Comparison of ENCODE assay signal across 10 cellular contexts in genomic region chr9:109639666-109640231, GRCh38.
DNase-seq lines count a peak whose midpoint lies in the region; ATAC-seq and TF ChIP-seq lines count a peak whose summit lies in the region.
"Had no signal": no experiment of that assay in that cellular context is flagged by ENCODE, and none has a peak within 500 bp of the region (broad histone marks: within the 10 kb centered on the region; RNA-seq: fewer than 3 reads in every experiment).

No MANE protein-coding gene starts in this region.

- H3K36me3 ChIP-seq in ES-I3 (ENCODE audit: insufficient read depth, low read length) (no peaks in the 10 kb centered on the region), NT2/D1 (ENCODE audit: insufficient read depth, insufficient read length, low read length) (no peaks in the 10 kb centered on the region), parathyroid adenoma (ENCODE audit: control insufficient read depth, insufficient read depth, low read length) (no peaks in the 10 kb centered on the region), ovary (no peaks in the 10 kb centered on the region)

- TF ChIP-seq POLR2A in ovary (IDR thresholded peaks at IDR 0.05): no peak

- H3K79me2 ChIP-seq in parathyroid adenoma: no peaks in the 10 kb centered on the region

- H3K4me3 ChIP-seq in NT2/D1 (ENCODE audit: insufficient read length, low read depth) (peak overlapping the region; percentile 49), fibroblast of the aortic adventitia (ENCODE audit: low read depth, low read length) (peak overlapping the region; percentile 50), parathyroid adenoma (ENCODE audit: low read depth, low read length) (no peak overlapping the region), ovary (no peak overlapping the region)

- TF ChIP-seq CTCF in fibroblast of the aortic adventitia (IDR thresholded peaks at IDR 0.05; ENCODE audit: insufficient read depth, low read length): no peak
- TF ChIP-seq CTCF in parathyroid adenoma (IDR thresholded peaks at IDR 0.05): no peak
- TF ChIP-seq CTCF in ovary (IDR thresholded peaks at IDR 0.05): no peak

- H3K9me3 ChIP-seq in ES-I3 (ENCODE audit: control insufficient read depth, insufficient read depth, low read length) (no peaks in the 10 kb centered on the region), NT2/D1 (ENCODE audit: insufficient read depth, low read length) (no peaks in the 10 kb centered on the region), parathyroid adenoma (ENCODE audit: control insufficient read depth, low read length) (no peaks in the 10 kb centered on the region), ovary (no peaks in the 10 kb centered on the region)

- intact Hi-C loops in ovary (cut with DNase I): no loop called here

- DNase-seq in NT2/D1 (ENCODE audit: low read depth, low spot score) (no peak), fibroblast of the aortic adventitia (ENCODE audit: low read depth) (no peak), hippocampal formation (lab: John Stamatoyannopoulos, UW) (no peak), ovary (no peak)
- no peak for DNase-seq in activated T-cell treated with anti-CD3 and anti-CD28 coated beads, Interleukin-2, amount 50 U/mL, for 1 hour
- DNase-seq: activated CD4-positive, alpha-beta T cell treated with anti-CD3 and anti-CD28 coated beads, Interleukin-2, amount 50 U/mL, for 1 hour; amniotic stem cell had no signal

- H3K27ac ChIP-seq in parathyroid adenoma (no peak overlapping the region), ovary (no peak overlapping the region)

- H3K27me3 ChIP-seq in NT2/D1 (ENCODE audit: insufficient read depth, insufficient read length) (peaks cover 66% of the 10 kb centered on the region), parathyroid adenoma (ENCODE audit: control insufficient read depth, insufficient read depth, low read length) (no peaks in the 10 kb centered on the region), ovary (no peaks in the 10 kb centered on the region)

- no peak overlapping the region for H2AFZ ChIP-seq in parathyroid adenoma

- ATAC-seq in HG03175 (IDR thresholded peaks at IDR 0.05; ENCODE audit: unreplicated experiment): no peak

- TF ChIP-seq EP300 in ovary (IDR thresholded peaks at IDR 0.05): no peak

- 3 to 6% (median 5%) methylated on average over 17 of the region's 17 CpGs for WGBS in ovary, 3 donors

- H3K4me2 ChIP-seq in parathyroid adenoma (ENCODE audit: low read length): peak overlapping the region; percentile 67

- H3K4me1 ChIP-seq in ES-I3 (ENCODE audit: insufficient read depth, low read length) (no peaks in the 10 kb centered on the region), NT2/D1 (ENCODE audit: insufficient read depth, insufficient read length) (no peaks in the 10 kb centered on the region), parathyroid adenoma (no peaks in the 10 kb centered on the region), ovary (ENCODE audit: insufficient read depth) (peaks cover 2% of the 10 kb centered on the region)

- H3K9ac ChIP-seq in ES-I3 (ENCODE audit: low read depth, low read length) (peak overlapping the region; percentile 64; the same call in 1 of the 2 replicates), NT2/D1 (ENCODE audit: insufficient read length, low read depth) (no peak overlapping the region), parathyroid adenoma (no peak overlapping the region)

Comparison
In these comparisons a context has a peak if more than half of its experiments do, and no peak if none do; other contexts are left out.
1. H3K4me3 ChIP-seq: peak in NT2/D1 (single experiment) and fibroblast of the aortic adventitia (single experiment); none in parathyroid adenoma (single experiment) and ovary (single experiment).